7 cellular contexts compared by ENCODE assay signal in the genomic region with DNA sequence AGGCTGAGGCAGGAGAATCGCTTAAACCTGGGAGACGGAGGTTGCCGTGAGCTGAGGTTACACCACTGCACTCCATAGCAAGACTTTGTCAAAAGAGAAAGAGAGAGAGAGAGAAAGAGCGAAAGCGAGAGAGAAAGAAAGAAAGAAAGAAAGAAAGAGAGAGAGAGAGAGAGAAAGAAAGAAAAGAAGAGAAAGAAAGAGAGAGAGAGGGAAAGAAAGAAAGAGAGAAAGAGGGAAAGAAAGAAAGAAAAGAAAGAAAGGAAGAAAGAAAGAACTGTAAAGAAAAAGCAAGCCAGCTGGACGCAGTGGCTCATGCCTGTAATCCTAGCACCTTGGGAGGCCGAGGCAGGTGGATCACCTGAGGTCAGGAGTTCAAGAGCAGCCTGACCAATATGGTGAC. TPM values are rescaled to one million over a fixed set of nuclear protein-coding genes. Genes with fewer than 3 reads are reported as not detected.
"Had no signal": no experiment of that assay in that cellular context is flagged by ENCODE, and none has a peak within 500 bp of the region (broad histone marks: within the 10 kb centered on the region; RNA-seq: fewer than 3 reads in every experiment).

No MANE protein-coding gene starts in this region.

RNA-seq across cellular contexts. Expression of a gene that starts 13.8 kb away (rescaled TPM):
- polyA plus RNA-seq: naive thymus-derived CD8-positive, alpha-beta T cell had no signal

RNA-seq across cellular contexts. Expression of a gene that starts 52.2 kb away (rescaled TPM):
- total RNA-seq: aorta; dermis blood vessel endothelial cell; left cardiac atrium; liver; naive thymus-derived CD8-positive, alpha-beta T cell; posterior vena cava; right lobe of liver had no signal
- polyA plus RNA-seq: aorta; liver; naive thymus-derived CD8-positive, alpha-beta T cell had no signal
